In genomic region chr3:189139631-189140030, GRCh38 we compare ENCODE assay signal across 19 cellular contexts. TPM values are rescaled to one million over a fixed set of nuclear protein-coding genes. Genes with fewer than 3 reads are reported as not detected.
"Had no signal": no experiment of that assay in that cellular context is flagged by ENCODE, and none has a peak within 500 bp of the region (broad histone marks: within the 10 kb centered on the region; RNA-seq: fewer than 3 reads in every experiment).

No MANE protein-coding gene starts in this region.

- DNase-seq: activated CD4-positive, alpha-beta T cell treated with anti-CD3 and anti-CD28 coated beads for 1 hour; activated CD4-positive, alpha-beta T cell treated with anti-CD3 and anti-CD28 coated beads, Interleukin-2, amount 50 U/mL, for 1 hour; activated CD8-positive, alpha-beta memory T cell treated with anti-CD3 and anti-CD28 coated beads, Interleukin-2, amount 50 U/mL, for 4 hours; activated T-cell treated with anti-CD3 and anti-CD28 coated beads, Interleukin-2, amount 50 U/mL, for 24 hours; aorta; dermis blood vessel endothelial cell; effector CD8-positive, alpha-beta T cell; erythroblast; foreskin keratinocyte; immature natural killer cell; nephron progenitor cell; right lobe of liver; stimulated activated CD4-positive, alpha-beta T cell treated with anti-CD3 and anti-CD28 coated beads, Interleukin-1b, Interleukin-23, amount 100 ng/mL, for 48 hours; T-helper 9 cell; testis; trophoblast cell had no signal

- ATAC-seq: activated naive CD4-positive, alpha-beta T cell treated with anti-CD3 and anti-CD28 coated beads, Interleukin-2, amount 50 U/mL, for 72 hours; activated T-helper 17 cell treated with anti-CD3 and anti-CD28 coated beads, Interleukin-2, amount 50 U/mL, for 72 hours; foreskin keratinocyte; stimulated activated effector memory CD8-positive, alpha-beta T cell treated with anti-CD3 and anti-CD28 coated beads, Interleukin-12 subunit alpha, Interleukin-12 subunit beta, amount 100 ng/mL, for 72 hours had no signal

RNA-seq across cellular contexts. Expression of gene TPRG1, which starts 32.1 kb away (rescaled TPM):
- total RNA-seq: dermis blood vessel endothelial cell had no signal
